In genomic region chr19:38683393-38684077, GRCh38 we compare ENCODE assay signal across 8 cellular contexts.
DNase-seq lines count a peak whose midpoint lies in the region; ATAC-seq lines count a peak whose summit lies in the region.

No MANE protein-coding gene starts in this region.

- peak; percentile 21 for DNase-seq in COR-L47 (lab: John Stamatoyannopoulos, UW)
- DNase-seq in Kasumi-1 (lab: John Stamatoyannopoulos, UW), result peak; percentile 5 to 14
- DNase-seq in UCSD-AML1 (lab: John Stamatoyannopoulos, UW; ENCODE audit: unreplicated experiment), result peak; percentile 35
- no peak for DNase-seq in central memory CD8-positive, alpha-beta T cell (ENCODE audit: low spot score in 2 of 2)
- peak; percentile 100 for DNase-seq in kidney tubule cell (ENCODE audit: low spot score)
- peak; percentile 41 for DNase-seq in stimulated activated CD4-positive, alpha-beta T cell treated with anti-CD3 and anti-CD28 coated beads, Interleukin-4, amount 100 ng/mL, for 1 hour
- DNase-seq in NAMALWA (ENCODE audit: low spot score), result no peak

- peak overlapping the region; percentile 97 for H3K27ac Mint-ChIP-seq in central memory CD8-positive, alpha-beta T cell (ENCODE audit: low read depth)

- H3K4me1 Mint-ChIP-seq in central memory CD8-positive, alpha-beta T cell, result peaks cover 82% of the 10 kb centered on the region

- no peaks in the 10 kb centered on the region for H3K27me3 Mint-ChIP-seq in central memory CD8-positive, alpha-beta T cell

- H3K36me3 Mint-ChIP-seq in central memory CD8-positive, alpha-beta T cell (ENCODE audit: insufficient read depth), result peaks cover 13% of the 10 kb centered on the region

- peak overlapping the region; percentile 46 for H3K4me3 Mint-ChIP-seq in central memory CD8-positive, alpha-beta T cell

- ATAC-seq in central memory CD8-positive, alpha-beta T cell (replicated peaks; ENCODE audit: extremely low read depth, poor library complexity, severe bottlenecking), result peak; percentile 15
- ATAC-seq in GM19324 (IDR thresholded peaks at IDR 0.05; ENCODE audit: low FRiP score, unreplicated experiment), result no peak

- no peaks in the 10 kb centered on the region for H3K9me3 Mint-ChIP-seq in central memory CD8-positive, alpha-beta T cell

Comparison
In these comparisons a context has a peak if more than half of its experiments do, and no peak if none do; other contexts are left out.
1. DNase-seq: peak in COR-L47 (single experiment), Kasumi-1 (2 of 2), UCSD-AML1 (single experiment), kidney tubule cell (single experiment) and stimulated activated CD4-positive, alpha-beta T cell treated with anti-CD3 and anti-CD28 coated beads, Interleukin-4, amount 100 ng/mL, for 1 hour (single experiment); none in central memory CD8-positive, alpha-beta T cell (0 of 2) and NAMALWA (single experiment).